In genomic region chr1:24236170-24237045, GRCh38 we compare ENCODE assay signal across 9 cellular contexts. TPM values are rescaled to one million over a fixed set of nuclear protein-coding genes. Genes with fewer than 3 reads are reported as not detected.
DNase-seq lines count a peak whose midpoint lies in the region; ATAC-seq and TF ChIP-seq lines count a peak whose summit lies in the region.
"Had no signal": no experiment of that assay in that cellular context is flagged by ENCODE, and none has a peak within 500 bp of the region (broad histone marks: within the 10 kb centered on the region; RNA-seq: fewer than 3 reads in every experiment).

No MANE protein-coding gene starts in this region.

- peaks cover 2 to 24% of the 10 kb centered on the region in 2 donors for H3K27me3 Mint-ChIP-seq in CD8-positive, alpha-beta memory T cell

- no peak overlapping the region for H2AFZ ChIP-seq in smooth muscle cell (ENCODE audit: low read depth)

- H3K9ac ChIP-seq in smooth muscle cell (ENCODE audit: low read depth), result no peak overlapping the region

- H3K36me3 Mint-ChIP-seq in CD8-positive, alpha-beta memory T cell, result no peaks in the 10 kb centered on the region

- DNase-seq in GM06990 (ENCODE audit: extremely low read depth, insufficient read length), result peak; percentile 24
- DNase-seq in NCI-H226, result peak; percentile 82
- peak; percentile 62 for DNase-seq in fibroblast of gingiva (ENCODE audit: low read depth)
- DNase-seq in smooth muscle cell (lab: John Stamatoyannopoulos, UW; ENCODE audit: unreplicated experiment), result no peak
- DNase-seq in NCI-H2107 treated with DMSO at 0.1 percent for 48 hours (lab: John Stamatoyannopoulos, UW; ENCODE audit: unreplicated experiment), result no peak
- no peak for DNase-seq in COLO668 (lab: John Stamatoyannopoulos, UW; ENCODE audit: unreplicated experiment)
- no peak for DNase-seq in CD8-positive, alpha-beta memory T cell

- no peak overlapping the region for H3K4me3 Mint-ChIP-seq in CD8-positive, alpha-beta memory T cell

- H3K4me1 Mint-ChIP-seq in CD8-positive, alpha-beta memory T cell, result no peaks in the 10 kb centered on the region

- POLR2A ChIA-PET in CD8-positive, alpha-beta memory T cell (lab: Charles Lee), result no interaction called here

- TF ChIP-seq CTCF in GM06990 (IDR thresholded peaks at IDR 0.05; ENCODE audit: insufficient read depth, low read length, poor library complexity, severe bottlenecking) (no peak), smooth muscle cell (IDR thresholded peaks at IDR 0.05; ENCODE audit: borderline replicate concordance, insufficient read depth, poor library complexity, severe bottlenecking) (no peak)

- ATAC-seq in GM18873 (IDR thresholded peaks at IDR 0.05; ENCODE audit: low FRiP score, unreplicated experiment), result no peak

- H3K27me3 ChIP-seq in GM06990 (replicated peaks; ENCODE audit: control insufficient read depth, insufficient read depth, low read length) (no peaks in the 10 kb centered on the region), smooth muscle cell (ENCODE audit: low read depth) (no peaks in the 10 kb centered on the region)
- no peaks in the 10 kb centered on the region for H3K27me3 ChIP-seq in CD8-positive, alpha-beta memory T cell (ENCODE audit: insufficient read depth, low read length, poor library complexity, severe bottlenecking)

- no peaks in the 10 kb centered on the region for H4K20me1 ChIP-seq in smooth muscle cell (ENCODE audit: low read depth)

- no peaks in the 10 kb centered on the region for H3K4me1 ChIP-seq in smooth muscle cell (ENCODE audit: low read depth)
- no peaks in the 10 kb centered on the region for H3K4me1 ChIP-seq in CD8-positive, alpha-beta memory T cell (ENCODE audit: insufficient read depth, low read length)

- peak overlapping the region; percentile 33 for H3K27ac ChIP-seq in smooth muscle cell (ENCODE audit: low read depth)
- no peak overlapping the region for H3K27ac ChIP-seq in CD8-positive, alpha-beta memory T cell (ENCODE audit: low read depth, low read length)

- no peak overlapping the region for H3K27ac Mint-ChIP-seq in CD8-positive, alpha-beta memory T cell

- H3K9me3 ChIP-seq in smooth muscle cell (replicated peaks; ENCODE audit: low read depth), result no peaks in the 10 kb centered on the region
- H3K9me3 ChIP-seq in CD8-positive, alpha-beta memory T cell (ENCODE audit: low read length), result no peaks in the 10 kb centered on the region

- H3K4me2 ChIP-seq in smooth muscle cell, result no peak overlapping the region

- 67% methylated on average over 17 of the region's 17 CpGs for WGBS in smooth muscle cell (ENCODE audit: low lambda C conversion rate)

- no peak overlapping the region for H3K4me3 ChIP-seq in GM06990 (replicated peaks; ENCODE audit: low read depth, low read length)
- H3K4me3 ChIP-seq in smooth muscle cell, result no peak overlapping the region
- no peak overlapping the region for H3K4me3 ChIP-seq in CD8-positive, alpha-beta memory T cell (ENCODE audit: low read length)

- no peaks in the 10 kb centered on the region for H3F3A ChIP-seq in smooth muscle cell (ENCODE audit: low read depth)

- no peaks in the 10 kb centered on the region for H3K36me3 ChIP-seq in GM06990 (ENCODE audit: control insufficient read depth, insufficient read depth, low read length)
- H3K36me3 ChIP-seq in smooth muscle cell (ENCODE audit: low read depth), result no peaks in the 10 kb centered on the region
- no peaks in the 10 kb centered on the region for H3K36me3 ChIP-seq in CD8-positive, alpha-beta memory T cell (ENCODE audit: insufficient read depth, low read length)

- no peaks in the 10 kb centered on the region for H3K79me2 ChIP-seq in smooth muscle cell (ENCODE audit: low read depth)

- H3K9me3 Mint-ChIP-seq in CD8-positive, alpha-beta memory T cell, result no peaks in the 10 kb centered on the region

- CTCF ChIA-PET in CD8-positive, alpha-beta memory T cell (lab: Charles Lee), result no interaction called here

RNA-seq across cellular contexts. Expression of gene IFNLR1, which starts 49.3 kb away (rescaled TPM):
- 0.58 and 0.67 TPM in 2 replicates for total RNA-seq in smooth muscle cell
- polyA plus RNA-seq in smooth muscle cell, result 0.25 and 2.9 TPM in 2 replicates
- total RNA-seq in CD8-positive, alpha-beta memory T cell, result 1 to 10 TPM; 5.4 to 6.1 TPM
- polyA plus RNA-seq in CD8-positive, alpha-beta memory T cell, result 3.1 TPM
- total RNA-seq: skeletal muscle tissue had no signal

Comparison
In these comparisons a context has a peak if more than half of its experiments do, and no peak if none do; other contexts are left out.
1. DNase-seq: peak in GM06990 (single experiment), NCI-H226 (single experiment) and fibroblast of gingiva (single experiment); none in smooth muscle cell (single experiment), NCI-H2107 treated with DMSO at 0.1 percent for 48 hours (single experiment), COLO668 (single experiment) and CD8-positive, alpha-beta memory T cell (0 of 5).